Comparison of ENCODE assay signal across 39 cellular contexts in the genomic region with DNA sequence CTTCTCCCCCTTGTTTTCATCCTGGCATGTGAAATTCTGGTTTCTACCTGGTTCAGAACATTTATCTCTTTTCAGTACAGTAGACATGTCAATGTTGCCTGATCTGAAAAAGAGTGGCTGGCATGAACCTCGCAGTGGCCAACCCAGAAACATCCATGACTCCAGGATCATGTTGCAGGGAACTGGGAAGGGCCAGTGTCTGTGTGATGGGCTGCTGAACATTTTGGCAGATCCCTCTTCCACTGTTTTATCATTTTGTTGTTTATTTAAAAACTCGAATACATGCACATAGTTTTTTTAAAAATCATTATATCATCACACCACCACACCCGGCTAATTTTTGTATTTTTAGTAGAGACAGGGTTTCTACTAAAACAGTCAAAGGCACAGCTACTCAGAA. TPM values are rescaled to one million over a fixed set of nuclear protein-coding genes. Genes with fewer than 3 reads are reported as not detected.
"Had no signal": no experiment of that assay in that cellular context is flagged by ENCODE, and none has a peak within 500 bp of the region (broad histone marks: within the 10 kb centered on the region; RNA-seq: fewer than 3 reads in every experiment).

No MANE protein-coding gene starts in this region.

- H3K36me3 Mint-ChIP-seq: activated CD4-positive, alpha-beta memory T cell treated with anti-CD3 and anti-CD28 coated beads for 36 hours; activated naive CD4-positive, alpha-beta T cell treated with anti-CD3 and anti-CD28 coated beads, Interleukin-2, amount 50 U/mL, for 72 hours; activated naive CD8-positive, alpha-beta T cell treated with anti-CD3 and anti-CD28 coated beads for 36 hours; T-cell had no signal

- H3K9me3 Mint-ChIP-seq: activated B cell treated with CpG ODN at 0.5 μM for 24 hours; activated CD4-positive, alpha-beta memory T cell treated with anti-CD3 and anti-CD28 coated beads for 36 hours; activated CD4-positive, alpha-beta T cell treated with anti-CD3 and anti-CD28 coated beads, Interleukin-2, amount 10 ng/mL, durations not matched to agents 24 days and 14 days; activated CD8-positive, alpha-beta T cell treated with anti-CD3 and anti-CD28 coated beads for 36 hours; activated naive CD4-positive, alpha-beta T cell treated with anti-CD3 and anti-CD28 coated beads for 36 hours; activated naive CD4-positive, alpha-beta T cell treated with anti-CD3 and anti-CD28 coated beads, Interleukin-2, amount 50 U/mL, for 72 hours; activated naive CD8-positive, alpha-beta T cell treated with anti-CD3 and anti-CD28 coated beads for 36 hours; activated T-cell treated with anti-CD3 and anti-CD28 coated beads, Interleukin-2, amount 50 U/mL, for 4 hours; activated T-cell treated with anti-CD3 and anti-CD28 coated beads, Interleukin-2, amount 50 U/mL, for 72 hours; activated T-helper 1 cell treated with anti-CD3 and anti-CD28 coated beads, Interleukin-12 subunit alpha, Interleukin-12 subunit beta, Interleukin-2, Interleukin-4 antibody, amounts not matched to agents 30 ng/mL and 10 ng/mL and 1 ng/mL, durations not matched to agents 14 hours and 24 hours and 36 hours; activated T-helper 17 cell treated with anti-CD3 and anti-CD28 coated beads, Interleukin-2, amount 50 U/mL, for 72 hours; T-cell had no signal

- H3K27me3 ChIP-seq: adrenal gland, body of pancreas, brain microvascular endothelial cell, breast epithelium had no signal

- H3K4me1 Mint-ChIP-seq: activated T-helper 17 cell treated with anti-CD3 and anti-CD28 coated beads, Interleukin-2, amount 50 U/mL, for 72 hours; T-helper 17 cell had no signal

- H3K27ac Mint-ChIP-seq: activated B cell treated with CpG ODN at 0.5 μM for 24 hours; activated CD4-positive, alpha-beta memory T cell treated with anti-CD3 and anti-CD28 coated beads for 36 hours; activated CD4-positive, alpha-beta T cell treated with anti-CD3 and anti-CD28 coated beads, Interleukin-2, amount 10 ng/mL, durations not matched to agents 24 days and 14 days; activated CD8-positive, alpha-beta T cell treated with anti-CD3 and anti-CD28 coated beads for 36 hours; activated naive CD4-positive, alpha-beta T cell treated with anti-CD3 and anti-CD28 coated beads for 36 hours; activated naive CD8-positive, alpha-beta T cell treated with anti-CD3 and anti-CD28 coated beads for 36 hours; activated T-cell treated with anti-CD3 and anti-CD28 coated beads, Interleukin-2, amount 50 U/mL, for 72 hours; activated T-helper 1 cell treated with anti-CD3 and anti-CD28 coated beads, Interleukin-12 subunit alpha, Interleukin-12 subunit beta, Interleukin-2, Interleukin-4 antibody, amounts not matched to agents 30 ng/mL and 10 ng/mL and 1 ng/mL, durations not matched to agents 14 hours and 24 hours and 36 hours; activated T-helper 17 cell treated with anti-CD3 and anti-CD28 coated beads, Interleukin-2, amount 50 U/mL, for 72 hours; T-cell; T-helper 17 cell had no signal

- ATAC-seq: activated CD8-positive, alpha-beta T cell treated with anti-CD3 and anti-CD28 coated beads for 36 hours; activated naive CD4-positive, alpha-beta T cell treated with anti-CD3 and anti-CD28 coated beads, Interleukin-2, amount 50 U/mL, for 72 hours; activated T-cell treated with anti-CD3 and anti-CD28 coated beads, Interleukin-2, amount 50 U/mL, for 4 hours; activated T-cell treated with anti-CD3 and anti-CD28 coated beads, Interleukin-2, amount 50 U/mL, for 72 hours; activated T-helper 17 cell treated with anti-CD3 and anti-CD28 coated beads, Interleukin-2, amount 50 U/mL, for 72 hours; body of pancreas; T-cell; T-helper 17 cell had no signal

- H3K4me3 ChIP-seq: adrenal gland, body of pancreas, breast epithelium had no signal

- H3K36me3 ChIP-seq: adrenal gland, brain microvascular endothelial cell, breast epithelium had no signal

- H3K4me3 Mint-ChIP-seq: activated B cell treated with CpG ODN at 0.5 μM for 24 hours; activated CD4-positive, alpha-beta memory T cell treated with anti-CD3 and anti-CD28 coated beads for 36 hours; activated CD4-positive, alpha-beta T cell treated with anti-CD3 and anti-CD28 coated beads, Interleukin-2, amount 10 ng/mL, durations not matched to agents 24 days and 14 days; activated CD8-positive, alpha-beta T cell treated with anti-CD3 and anti-CD28 coated beads for 36 hours; activated naive CD4-positive, alpha-beta T cell treated with anti-CD3 and anti-CD28 coated beads for 36 hours; activated naive CD8-positive, alpha-beta T cell treated with anti-CD3 and anti-CD28 coated beads for 36 hours; activated T-cell treated with anti-CD3 and anti-CD28 coated beads, Interleukin-2, amount 50 U/mL, for 4 hours; activated T-cell treated with anti-CD3 and anti-CD28 coated beads, Interleukin-2, amount 50 U/mL, for 72 hours; activated T-helper 1 cell treated with anti-CD3 and anti-CD28 coated beads, Interleukin-12 subunit alpha, Interleukin-12 subunit beta, Interleukin-2, Interleukin-4 antibody, amounts not matched to agents 30 ng/mL and 10 ng/mL and 1 ng/mL, durations not matched to agents 14 hours and 24 hours and 36 hours; activated T-helper 17 cell treated with anti-CD3 and anti-CD28 coated beads, Interleukin-2, amount 50 U/mL, for 72 hours; T-cell; T-helper 17 cell had no signal

- H3K9me3 ChIP-seq: adrenal gland, body of pancreas, breast epithelium had no signal

- FAIRE-seq: astrocyte, TTC549 had no signal

- DNase-seq: activated B cell treated with CpG ODN at 0.5 μM for 24 hours; activated CD4-positive, alpha-beta memory T cell treated with anti-CD3 and anti-CD28 coated beads for 36 hours; activated CD4-positive, alpha-beta T cell treated with anti-CD3 and anti-CD28 coated beads for 4 hours; activated CD4-positive, alpha-beta T cell treated with anti-CD3 and anti-CD28 coated beads, Interleukin-2, amount 10 ng/mL, durations not matched to agents 24 days and 14 days; activated CD4-positive, alpha-beta T cell treated with anti-CD3 and anti-CD28 coated beads, Interleukin-2, amount 50 U/mL, for 1 hour; activated CD4-positive, alpha-beta T cell treated with anti-CD3 and anti-CD28 coated beads, Interleukin-2, amount 50 U/mL, for 4 hours; activated CD4-positive, CD25-positive, alpha-beta regulatory T cell treated with anti-CD3 and anti-CD28 coated beads, Interleukin-2, amount 50 U/mL, for 72 hours; activated CD8-positive, alpha-beta memory T cell treated with anti-CD3 and anti-CD28 coated beads, Interleukin-2, amount 50 U/mL, for 4 hours; activated CD8-positive, alpha-beta T cell treated with anti-CD3 and anti-CD28 coated beads for 36 hours; activated effector memory CD4-positive, alpha-beta T cell treated with anti-CD3 and anti-CD28 coated beads, Interleukin-2, amount 50 U/mL, for 16 hours; activated gamma-delta T cell treated with Interleukin-2 at 50 U/mL for 16 hours; activated naive CD4-positive, alpha-beta T cell; activated naive CD4-positive, alpha-beta T cell treated with anti-CD3 and anti-CD28 coated beads for 36 hours; activated naive CD4-positive, alpha-beta T cell treated with anti-CD3 and anti-CD28 coated beads, Interleukin-2, amount 50 U/mL, for 16 hours; activated naive CD8-positive, alpha-beta T cell treated with anti-CD3 and anti-CD28 coated beads for 36 hours; activated T-cell treated with anti-CD3 and anti-CD28 coated beads for 4 hours; activated T-cell treated with anti-CD3 and anti-CD28 coated beads, Interleukin-2, amount 50 U/mL, for 1 hour; activated T-cell treated with anti-CD3 and anti-CD28 coated beads, Interleukin-2, amount 50 U/mL, for 4 hours; activated T-cell treated with anti-CD3 and anti-CD28 coated beads, Interleukin-2, amount 50 U/mL, for 72 hours; adrenal gland; amniotic stem cell; aorta; body of pancreas; brain microvascular endothelial cell; central memory CD4-positive, alpha-beta T cell; T-cell; T-helper 17 cell; T-helper 9 cell had no signal

- H3K27ac ChIP-seq: adrenal gland, body of pancreas, brain microvascular endothelial cell, breast epithelium, VCaP had no signal

RNA-seq across cellular contexts. Expression of a gene that starts 19.0 kb away (rescaled TPM):
- total RNA-seq: activated B cell treated with CpG ODN at 0.5 μM for 24 hours; activated CD4-positive, alpha-beta memory T cell treated with anti-CD3 and anti-CD28 coated beads for 36 hours; activated CD4-positive, alpha-beta T cell treated with anti-CD3 and anti-CD28 coated beads, Interleukin-2, amount 10 ng/mL, durations not matched to agents 24 days and 14 days; activated CD8-positive, alpha-beta memory T cell treated with anti-CD3 and anti-CD28 coated beads for 36 hours; activated naive CD4-positive, alpha-beta T cell treated with anti-CD3 and anti-CD28 coated beads for 36 hours; activated naive CD8-positive, alpha-beta T cell treated with anti-CD3 and anti-CD28 coated beads for 36 hours; activated T-cell treated with anti-CD3 and anti-CD28 coated beads, Interleukin-2, amount 50 U/mL, for 4 hours; activated T-helper 1 cell treated with anti-CD3 and anti-CD28 coated beads, Interleukin-12 subunit alpha, Interleukin-12 subunit beta, Interleukin-2, Interleukin-4 antibody, amounts not matched to agents 30 ng/mL and 10 ng/mL and 1 ng/mL, durations not matched to agents 14 hours and 24 hours and 36 hours; activated T-helper 17 cell treated with anti-CD3 and anti-CD28 coated beads, Interleukin-2, amount 50 U/mL, for 72 hours; body of pancreas; T-cell; T-helper 1 cell treated with Interleukin-12 subunit alpha and Interleukin-12 subunit beta and Interleukin-4 antibody, amounts not matched to agents 30 ng/mL and 1 ng/mL, for 36 hours; T-helper 2 cell treated with Interferon-gamma antibody and Interleukin-4, amounts not matched to agents 100 ng/mL and 5 ng/mL, for 36 hours had no signal

RNA-seq across cellular contexts. Expression of a gene that starts 39.8 kb away (rescaled TPM):
- total RNA-seq: body of pancreas had no signal

RNA-seq across cellular contexts. Expression of a gene that starts 50.5 kb away (rescaled TPM):
- total RNA-seq: activated B cell treated with CpG ODN at 0.5 μM for 24 hours; activated CD4-positive, alpha-beta memory T cell treated with anti-CD3 and anti-CD28 coated beads for 36 hours; activated CD4-positive, alpha-beta T cell treated with anti-CD3 and anti-CD28 coated beads, Interleukin-2, amount 10 ng/mL, durations not matched to agents 24 days and 14 days; activated CD8-positive, alpha-beta memory T cell treated with anti-CD3 and anti-CD28 coated beads for 36 hours; activated CD8-positive, alpha-beta T cell treated with anti-CD3 and anti-CD28 coated beads for 36 hours; activated naive CD4-positive, alpha-beta T cell treated with anti-CD3 and anti-CD28 coated beads for 36 hours; activated naive CD4-positive, alpha-beta T cell treated with anti-CD3 and anti-CD28 coated beads, Interleukin-2, amount 50 U/mL, for 72 hours; activated naive CD8-positive, alpha-beta T cell treated with anti-CD3 and anti-CD28 coated beads for 36 hours; activated T-cell treated with anti-CD3 and anti-CD28 coated beads, Interleukin-2, amount 50 U/mL, for 4 hours; activated T-cell treated with anti-CD3 and anti-CD28 coated beads, Interleukin-2, amount 50 U/mL, for 72 hours; activated T-helper 1 cell treated with anti-CD3 and anti-CD28 coated beads, Interleukin-12 subunit alpha, Interleukin-12 subunit beta, Interleukin-2, Interleukin-4 antibody, amounts not matched to agents 30 ng/mL and 10 ng/mL and 1 ng/mL, durations not matched to agents 14 hours and 24 hours and 36 hours; activated T-helper 17 cell treated with anti-CD3 and anti-CD28 coated beads, Interleukin-2, amount 50 U/mL, for 72 hours; adrenal gland; aorta; astrocyte; body of pancreas; breast epithelium; cardiac septum; T-cell; T-helper 1 cell treated with Interleukin-12 subunit alpha and Interleukin-12 subunit beta and Interleukin-4 antibody, amounts not matched to agents 30 ng/mL and 1 ng/mL, for 36 hours; T-helper 17 cell; T-helper 2 cell treated with Interferon-gamma antibody and Interleukin-4, amounts not matched to agents 100 ng/mL and 5 ng/mL, for 36 hours had no signal
- polyA plus RNA-seq: adrenal gland, aorta had no signal

RNA-seq across cellular contexts. Expression of a gene that starts 54.4 kb away (rescaled TPM):
- total RNA-seq: activated B cell treated with CpG ODN at 0.5 μM for 24 hours; activated CD4-positive, alpha-beta memory T cell treated with anti-CD3 and anti-CD28 coated beads for 36 hours; activated CD4-positive, alpha-beta T cell treated with anti-CD3 and anti-CD28 coated beads, Interleukin-2, amount 10 ng/mL, durations not matched to agents 24 days and 14 days; activated CD8-positive, alpha-beta memory T cell treated with anti-CD3 and anti-CD28 coated beads for 36 hours; activated CD8-positive, alpha-beta T cell treated with anti-CD3 and anti-CD28 coated beads for 36 hours; activated naive CD4-positive, alpha-beta T cell treated with anti-CD3 and anti-CD28 coated beads for 36 hours; activated naive CD4-positive, alpha-beta T cell treated with anti-CD3 and anti-CD28 coated beads, Interleukin-2, amount 50 U/mL, for 72 hours; activated naive CD8-positive, alpha-beta T cell treated with anti-CD3 and anti-CD28 coated beads for 36 hours; activated T-cell treated with anti-CD3 and anti-CD28 coated beads, Interleukin-2, amount 50 U/mL, for 4 hours; activated T-helper 1 cell treated with anti-CD3 and anti-CD28 coated beads, Interleukin-12 subunit alpha, Interleukin-12 subunit beta, Interleukin-2, Interleukin-4 antibody, amounts not matched to agents 30 ng/mL and 10 ng/mL and 1 ng/mL, durations not matched to agents 14 hours and 24 hours and 36 hours; aorta; astrocyte; body of pancreas; cardiac septum; T-helper 1 cell treated with Interleukin-12 subunit alpha and Interleukin-12 subunit beta and Interleukin-4 antibody, amounts not matched to agents 30 ng/mL and 1 ng/mL, for 36 hours; T-helper 2 cell treated with Interferon-gamma antibody and Interleukin-4, amounts not matched to agents 100 ng/mL and 5 ng/mL, for 36 hours had no signal
